In the genomic region with DNA sequence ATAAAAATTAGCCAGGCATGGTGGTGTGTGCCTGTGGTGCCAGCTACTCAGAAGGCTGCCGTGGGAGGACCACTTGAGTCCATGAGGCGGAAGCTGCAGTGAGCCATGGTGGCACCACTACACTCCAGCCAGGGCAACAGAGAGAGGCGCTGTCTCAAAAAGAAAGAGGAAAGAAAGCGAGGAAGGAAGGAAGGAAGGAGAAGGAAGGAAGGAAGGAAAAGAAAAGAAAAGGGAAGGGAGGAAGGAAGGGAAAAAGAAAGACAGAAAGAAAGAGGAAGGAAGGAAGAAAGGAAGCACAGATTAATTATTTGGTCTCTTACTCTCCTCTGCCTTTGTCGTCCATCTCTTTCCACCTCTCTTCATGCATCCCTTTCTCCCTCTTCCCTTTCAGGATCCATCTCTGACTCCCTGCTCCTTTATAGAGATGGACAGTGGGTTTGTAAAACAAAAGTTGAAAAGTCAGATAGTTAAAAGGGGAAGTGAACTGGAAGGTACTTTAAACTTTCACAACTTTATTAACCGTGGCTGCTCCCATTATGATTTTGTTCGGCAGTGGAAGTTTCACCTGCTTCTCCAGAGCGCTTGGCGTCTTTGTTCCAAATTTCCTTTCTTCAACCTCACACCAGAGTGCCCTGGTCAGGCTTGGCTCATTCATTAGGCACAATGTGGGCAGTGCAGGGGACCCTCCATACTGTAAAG, we compare ENCODE assay signal across 28 cellular contexts. TPM values are rescaled to one million over a fixed set of nuclear protein-coding genes. Genes with fewer than 3 reads are reported as not detected.
A peak's percentile ranks its signal among the peaks of the same experiment; 100 is the strongest.
DNase-seq lines count a peak whose midpoint lies in the region; ATAC-seq, FAIRE-seq and TF ChIP-seq lines count a peak whose summit lies in the region.
"Had no signal": no experiment of that assay in that cellular context is flagged by ENCODE, and none has a peak within 500 bp of the region (broad histone marks: within the 10 kb centered on the region; RNA-seq: fewer than 3 reads in every experiment).

No MANE protein-coding gene starts in this region.

- H3K9me3 Mint-ChIP-seq in activated T-cell treated with anti-CD3 and anti-CD28 coated beads, Interleukin-2, amount 50 U/mL, for 24 hours = no peaks in the 10 kb centered on the region
- H3K9me3 Mint-ChIP-seq: activated naive CD4-positive, alpha-beta T cell treated with anti-CD3 and anti-CD28 coated beads for 36 hours had no signal

- H3K27me3 Mint-ChIP-seq in activated T-cell treated with anti-CD3 and anti-CD28 coated beads, Interleukin-2, amount 50 U/mL, for 24 hours = no peaks in the 10 kb centered on the region
- no peaks in the 10 kb centered on the region for H3K27me3 Mint-ChIP-seq in T-helper 17 cell

- H3K4me3 ChIP-seq in GM12875 (ENCODE audit: low read depth, low read length) (peak overlapping the region; percentile 49), spleen (peak overlapping the region in 6 of 8 donors; percentile 6 to 59 (median 35)), kidney (ENCODE audit: low read length in 2 of 2) (no peak overlapping the region)
- H3K4me3 ChIP-seq: coronary artery, esophagus squamous epithelium, SK-N-MC, testis, uterus had no signal

- peak overlapping the region in 5 of 8 donors; percentile 69 to 83 (median 79) for H3K27ac ChIP-seq in spleen
- H3K27ac ChIP-seq in kidney (ENCODE audit: low read depth in 2 of 2, low read length in 2 of 2) = no peak overlapping the region
- H3K27ac ChIP-seq: BLaER1, coronary artery, esophagus squamous epithelium, SK-N-MC, testis, uterus had no signal

- H3K9me3 ChIP-seq in T-helper 17 cell (ENCODE audit: control insufficient read depth, low read length, poor library complexity, severe bottlenecking) (no peaks in the 10 kb centered on the region), spleen (no peaks in the 10 kb centered on the region), kidney (ENCODE audit: control insufficient read depth in 1 of 2, low read length in 2 of 2) (no peaks in the 10 kb centered on the region)
- H3K9me3 ChIP-seq: BLaER1, esophagus squamous epithelium, testis, uterus had no signal

- peaks cover 24% of the 10 kb centered on the region for H3K4me1 Mint-ChIP-seq in activated T-cell treated with anti-CD3 and anti-CD28 coated beads, Interleukin-2, amount 50 U/mL, for 24 hours (ENCODE audit: low read depth)
- peaks cover 8% of the 10 kb centered on the region for H3K4me1 Mint-ChIP-seq in T-helper 17 cell

- WGBS in spleen, 5 donors = 28 to 49% (median 46%) methylated on average over 9 of the region's 9 CpGs

- H3K36me3 Mint-ChIP-seq in activated T-cell treated with anti-CD3 and anti-CD28 coated beads, Interleukin-2, amount 50 U/mL, for 24 hours (ENCODE audit: low read depth) = no peaks in the 10 kb centered on the region
- no peaks in the 10 kb centered on the region for H3K36me3 Mint-ChIP-seq in T-helper 17 cell (ENCODE audit: low read depth)

- no peak for DNase-seq in activated T-cell treated with anti-CD3 and anti-CD28 coated beads, Interleukin-2, amount 50 U/mL, for 24 hours
- DNase-seq in activated T-cell treated with anti-CD3 and anti-CD28 coated beads, Interleukin-2, amount 50 U/mL, for 1 hour = no peak
- DNase-seq in T-helper 17 cell (no peak), spleen (no peak), kidney (no peak), ACHN (no peak)
- DNase-seq: activated CD4-positive, alpha-beta T cell treated with anti-CD3 and anti-CD28 coated beads, Interleukin-2, amount 50 U/mL, for 48 hours; activated CD4-positive, CD25-positive, alpha-beta regulatory T cell; activated naive CD4-positive, alpha-beta T cell treated with anti-CD3 and anti-CD28 coated beads for 36 hours; amygdala; esophagus squamous epithelium; NCI-H1105; NCI-H2029; NCI-H345; NCI-H774; stimulated activated CD4-positive, alpha-beta T cell treated with anti-CD3 and anti-CD28 coated beads, Interleukin-1b, Interleukin-23, amount 100 ng/mL, for 48 hours; testis; uterus had no signal

- no peak for FAIRE-seq in kidney (lab: Jason Lieb, UNC)
- FAIRE-seq: frontal cortex had no signal

- TF ChIP-seq CTCF in GM12875 (IDR thresholded peaks at IDR 0.05; ENCODE audit: borderline replicate concordance, insufficient read depth, low read depth, low read length) = no peak
- TF ChIP-seq CTCF in spleen (IDR thresholded peaks at IDR 0.05 in 8 of 11, conservative IDR thresholded peaks at IDR 0.05 in 3 of 11) = no peak
- no peak for TF ChIP-seq CTCF in kidney (IDR thresholded peaks at IDR 0.05; ENCODE audit: borderline replicate concordance, extremely low read depth, insufficient read depth)

- H3K36me3 ChIP-seq in spleen = peaks cover 0 to 5% (median 0%) of the 10 kb centered on the region in 6 donors
- no peaks in the 10 kb centered on the region for H3K36me3 ChIP-seq in kidney (ENCODE audit: control insufficient read depth in 1 of 2, insufficient read depth in 2 of 2, low read length in 2 of 2)
- H3K36me3 ChIP-seq: BLaER1, esophagus squamous epithelium, uterus had no signal

- intact Hi-C loops in spleen (cut with DNase I; ENCODE audit: low total_unique reads) (no loop called here), kidney (cut with DNase I) (no loop called here)

- no peaks in the 10 kb centered on the region for H3K27me3 ChIP-seq in spleen (replicated peaks in 1 of 7)
- H3K27me3 ChIP-seq: BLaER1, testis, uterus had no signal

- ATAC-seq in T-helper 17 cell = no peak
- ATAC-seq in GM19455 (IDR thresholded peaks at IDR 0.05; ENCODE audit: unreplicated experiment) = no peak
- ATAC-seq: HCT116, left colon had no signal

- in situ Hi-C loops in ACHN (cut with HindIII; ENCODE audit: low pct_ligation_motif_present, low pct_unique_long_range_greater_than_20kb, low sequenced_read_pairs) = no loop called here

- no peak overlapping the region for H3K9ac ChIP-seq in kidney (ENCODE audit: low read length in 2 of 2)
- H3K9ac ChIP-seq: BLaER1 had no signal

- peak overlapping the region; percentile 44 for H3K4me3 Mint-ChIP-seq in activated T-cell treated with anti-CD3 and anti-CD28 coated beads, Interleukin-2, amount 50 U/mL, for 24 hours
- peak overlapping the region; percentile 58 for H3K4me3 Mint-ChIP-seq in T-helper 17 cell
- H3K4me3 Mint-ChIP-seq: activated naive CD4-positive, alpha-beta T cell treated with anti-CD3 and anti-CD28 coated beads for 36 hours had no signal

- TF ChIP-seq POLR2A in spleen (IDR thresholded peaks at IDR 0.05) = no peak

- H3K27ac Mint-ChIP-seq in activated T-cell treated with anti-CD3 and anti-CD28 coated beads, Interleukin-2, amount 50 U/mL, for 24 hours = peak overlapping the region; percentile 55
- no peak overlapping the region for H3K27ac Mint-ChIP-seq in T-helper 17 cell
- H3K27ac Mint-ChIP-seq: activated naive CD4-positive, alpha-beta T cell treated with anti-CD3 and anti-CD28 coated beads for 36 hours had no signal

- H3K4me1 ChIP-seq in spleen = peaks cover 0 to 46% (median 0%) of the 10 kb centered on the region in 6 donors
- no peaks in the 10 kb centered on the region for H3K4me1 ChIP-seq in kidney (ENCODE audit: control insufficient read depth in 1 of 2, insufficient read depth in 1 of 2, low read depth in 1 of 2, low read length in 2 of 2)
- H3K4me1 ChIP-seq: esophagus squamous epithelium, testis, uterus had no signal

RNA-seq across cellular contexts. Expression of a gene that starts 1.5 kb away (rescaled TPM):
- total RNA-seq in T-helper 17 cell (10 to 100 TPM; 18.2 to 21.5 TPM), spleen (100 to 1,000 TPM in 6 of 7 donors, 10 to 100 TPM in 1; 19.1 to 340 (median 196) TPM), kidney (63.5 TPM)
- polyA plus RNA-seq in spleen (100 to 1,000 TPM; 249 to 441 (median 420) TPM), kidney (ENCODE audit: insufficient read depth, low read depth, low replicate concordance) (29.6 TPM)
- total RNA-seq: A673, frontal cortex, osteoblast had no signal

RNA-seq across cellular contexts. Expression of a gene that starts 27.8 kb away (rescaled TPM):
- total RNA-seq in T-helper 17 cell (10 to 100 TPM; 15.7 to 16.2 TPM), spleen (100 to 1,000 TPM in 4 of 7 donors, 10 to 100 TPM in 2, 1 to 10 TPM in 1; 6.1 to 271 (median 120) TPM), kidney (13.8 TPM)
- polyA plus RNA-seq in spleen (1,000 to 10,000 TPM in 1 of 3 donors, 100 to 1,000 TPM in 2; 383 to 1,152 (median 620) TPM), kidney (ENCODE audit: insufficient read depth, low read depth, low replicate concordance) (48.0 TPM)
- total RNA-seq: A673 had no signal

RNA-seq across cellular contexts. Expression of a gene that starts 49.0 kb away (rescaled TPM):
- total RNA-seq in T-helper 17 cell = 10 to 100 TPM; 39.8 to 46.5 TPM
- 100 to 1,000 TPM; 158 to 779 (median 365) TPM for total RNA-seq in spleen
- polyA plus RNA-seq in spleen = 100 to 1,000 TPM; 450 to 729 (median 573) TPM
- 267 TPM for total RNA-seq in kidney
- 280 TPM for polyA plus RNA-seq in kidney (ENCODE audit: insufficient read depth, low read depth, low replicate concordance)
- total RNA-seq: A673 had no signal

Comparison
In these comparisons a context has a peak if more than half of its experiments do, and no peak if none do; other contexts are left out.
1. H3K4me3 ChIP-seq: peak in GM12875 (single experiment) and spleen (6 of 8); none in kidney (0 of 2).
2. H3K27ac ChIP-seq: peak in spleen (5 of 8); none in kidney (0 of 2).